12 cellular contexts compared by ENCODE assay signal in the genomic region with DNA sequence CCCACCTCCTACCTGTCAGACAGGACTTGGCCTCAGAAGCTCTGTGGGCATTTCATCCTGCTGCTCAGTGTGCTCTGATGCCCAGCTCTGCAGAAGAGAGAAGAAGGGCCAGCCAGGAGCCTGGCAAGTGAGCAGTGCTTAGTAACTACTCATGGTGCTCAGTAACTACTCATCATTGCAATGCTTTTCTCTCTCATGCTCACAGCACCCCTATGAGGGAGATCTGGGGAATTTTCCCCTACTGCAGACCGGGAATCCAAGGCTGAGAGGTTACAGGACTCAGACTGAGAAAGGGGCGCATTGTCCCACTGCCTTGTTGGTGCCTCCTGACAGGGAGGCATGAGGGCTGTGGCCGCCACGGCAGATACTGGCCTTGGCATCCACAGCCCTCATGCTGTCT.
DNase-seq lines count a peak whose midpoint lies in the region; FAIRE-seq and TF ChIP-seq lines count a peak whose summit lies in the region.
"Had no signal": no experiment of that assay in that cellular context is flagged by ENCODE, and none has a peak within 500 bp of the region (broad histone marks: within the 10 kb centered on the region; RNA-seq: fewer than 3 reads in every experiment).

No MANE protein-coding gene starts in this region.

- H2BK12ac ChIP-seq in H1 (ENCODE audit: low read depth, low read length): no peak overlapping the region

- H3K18ac ChIP-seq in H1 (ENCODE audit: extremely low read depth, low read length): no peak overlapping the region

- H4K20me1 ChIP-seq in H1 (replicated peaks in 1 of 2; ENCODE audit: control insufficient read depth in 1 of 2, insufficient read depth in 2 of 2, low read length in 2 of 2): no peaks in the 10 kb centered on the region

- no peak overlapping the region; the same call in 1 of the 2 replicates for H2BK15ac ChIP-seq in H1 (ENCODE audit: low read length)

- WGBS in H1 (ENCODE audit: extremely low coverage in 1 of 2, insufficient coverage in 1 of 2, insufficient read length in 1 of 2, insufficient replicate concordance in 2 of 2, low coverage in 1 of 2, low lambda C conversion rate in 2 of 2, missing lambda C conversion rate in 1 of 2), 2 experiments: 81% methylated on average over 4 of the region's 4 CpGs; no CpG with 5 or more reads in 1 of the 2 experiments
- 33% methylated on average over 1 of the region's 4 CpGs; no CpG with 5 or more reads in 1 of the 2 donors for WGBS in esophagus squamous epithelium, 2 donors

- no peak overlapping the region for H3K14ac ChIP-seq in H1 (ENCODE audit: insufficient read length)

- no peak overlapping the region for H2BK5ac ChIP-seq in H1 (ENCODE audit: low read depth, low read length)

- H3K4me1 ChIP-seq in H1 (replicated peaks in 1 of 4; ENCODE audit: control insufficient read depth in 3 of 4, insufficient read depth in 4 of 4, low read length in 3 of 4): peaks cover 0 to 3% (median 1%) of the 10 kb centered on the region in 4 experiments; a peak in 4 of 7 replicates
- H3K4me1 ChIP-seq in esophagus squamous epithelium: no peaks in the 10 kb centered on the region

- H3K23me2 ChIP-seq in H1 (ENCODE audit: low read depth, low read length): no peaks in the 10 kb centered on the region; the same call in 1 of the 2 replicates

- TF ChIP-seq POLR2A in H1 (IDR thresholded peaks at IDR 0.05; ENCODE audit: control extremely low read depth in 1 of 2, low read depth in 2 of 2, low read length in 2 of 2) (no peak), esophagus squamous epithelium (IDR thresholded peaks at IDR 0.05) (no peak)

- no peak overlapping the region for H4K5ac ChIP-seq in H1 (ENCODE audit: insufficient read length, low read depth, low read length)

- no peaks in the 10 kb centered on the region; a peak in 2 of 7 replicates for H3K27me3 ChIP-seq in H1 (replicated peaks in 1 of 4; ENCODE audit: control insufficient read depth in 3 of 4, extremely low read depth in 1 of 4, insufficient read depth in 3 of 4, low read length in 3 of 4)
- H3K27me3 ChIP-seq in esophagus squamous epithelium: peaks cover 0 to 54% (median 1%) of the 10 kb centered on the region in 4 donors

- intact Hi-C loops in esophagus squamous epithelium (cut with DNase I): no loop called here

- H2AK5ac ChIP-seq in H1 (ENCODE audit: low read depth, low read length): no peak overlapping the region

- H3K9me3 ChIP-seq in H1 (ENCODE audit: insufficient read depth in 2 of 2, low read depth in 1 of 2, low read length in 1 of 2): peaks cover 4 to 12% of the 10 kb centered on the region in 2 experiments; a peak in 3 of 4 replicates
- H3K9me3 ChIP-seq in esophagus squamous epithelium: no peaks in the 10 kb centered on the region
- H3K9me3 ChIP-seq: neutrophil had no signal

- H4K91ac ChIP-seq in H1 (replicated peaks; ENCODE audit: insufficient read length, low read length): no peak overlapping the region

- no peak overlapping the region for H3K4me2 ChIP-seq in H1 (ENCODE audit: insufficient read depth in 1 of 2, low read depth in 2 of 2, low read length in 2 of 2)

- no peak overlapping the region for H2BK20ac ChIP-seq in H1 (ENCODE audit: low read length)

- H3K9ac ChIP-seq in H1 (replicated peaks in 1 of 4; ENCODE audit: extremely low read depth in 1 of 4, low read depth in 3 of 4, low read length in 3 of 4): no peak overlapping the region

- no peak overlapping the region for H3K23ac ChIP-seq in H1 (ENCODE audit: insufficient read length)

- H3K79me1 ChIP-seq in H1 (ENCODE audit: low read depth, low read length): no peaks in the 10 kb centered on the region

- FAIRE-seq in H1 (lab: Jason Lieb, UNC): no peak

- 0 out of 2 replicates have a peak overlapping the region, but pooled peaks have one; percentile 21 for H4K8ac ChIP-seq in H1 (ENCODE audit: extremely low read depth, insufficient read depth, low read length)

- no peak for TF ChIP-seq EP300 in H1 (IDR thresholded peaks at IDR 0.05; ENCODE audit: borderline replicate concordance in 1 of 2, low read depth in 2 of 2, low read length in 2 of 2)

- peak; percentile 44 to 53 for TF ChIP-seq RAD21 in H1 (IDR thresholded peaks at IDR 0.05 in 1 of 2, conservative IDR thresholded peaks at IDR 0.05 in 1 of 2; ENCODE audit: low read depth in 2 of 2, low read length in 2 of 2)

- H3K56ac ChIP-seq in H1 (replicated peaks; ENCODE audit: insufficient read length, low read depth, low read length): no peak overlapping the region

- H3K4me3 ChIP-seq in AG09309 (ENCODE audit: control insufficient read depth, low read depth, low read length) (no peak overlapping the region), H1 (ENCODE audit: extremely low read depth in 1 of 4, insufficient read depth in 2 of 4, low read depth in 3 of 4, low read length in 4 of 4) (no peak overlapping the region), esophagus squamous epithelium (no peak overlapping the region)

- H2BK120ac ChIP-seq in H1 (replicated peaks; ENCODE audit: low read depth, low read length): no peak overlapping the region

- no peak overlapping the region for H3K4ac ChIP-seq in H1 (replicated peaks; ENCODE audit: insufficient read length, low read depth, low read length)

- no peaks in the 10 kb centered on the region for H3K79me2 ChIP-seq in H1 (ENCODE audit: control insufficient read depth in 1 of 2, insufficient read depth in 2 of 2, low read length in 2 of 2)

- TF ChIP-seq CTCF in AG09309 (IDR thresholded peaks at IDR 0.05; ENCODE audit: control insufficient read depth, insufficient read depth, low read depth, low read length, missing control alignments) (peak; percentile 52), H1 (IDR thresholded peaks at IDR 0.05; ENCODE audit: control extremely low read depth in 1 of 3, insufficient read depth in 1 of 3, low read depth in 1 of 3, low read length in 3 of 3) (peak in 2 of 3 experiments; percentile 12 to 25; a peak in 2 of 4 replicates), esophagus squamous epithelium (IDR thresholded peaks at IDR 0.05) (no peak)

- H2AFZ ChIP-seq in H1 (ENCODE audit: low read length): no peak overlapping the region

- no peak overlapping the region for H3K27ac ChIP-seq in H1 (ENCODE audit: low read depth, low read length)
- H3K27ac ChIP-seq in esophagus squamous epithelium: no peak overlapping the region
- H3K27ac ChIP-seq: neutrophil had no signal

- H3K36me3 ChIP-seq in H1 (ENCODE audit: control insufficient read depth in 2 of 4, insufficient read depth in 4 of 4, low read length in 3 of 4): no peaks in the 10 kb centered on the region
- H3K36me3 ChIP-seq in esophagus squamous epithelium: no peaks in the 10 kb centered on the region
- H3K36me3 ChIP-seq: neutrophil had no signal

- POLR2A ChIA-PET in H1 (lab: Charles Lee; ENCODE audit: partially characterized antibody): interaction anchor here (1.0 kb wide), 1 partner anchor 261 kb away, joined by 3 read pairs; a partner anchor contains a TSS

- DNase-seq in AG09309 (ENCODE audit: low read depth) (no peak), LHCN-M2 (ENCODE audit: low read depth) (peak; percentile 46), H1 (ENCODE audit: low read depth in 1 of 2, low spot score in 2 of 2) (no peak), kidney tubule cell (ENCODE audit: low spot score) (peak; percentile 17), esophagus squamous epithelium (lab: John Stamatoyannopoulos, UW) (no peak), retina (no peak), NCI-H345 (lab: John Stamatoyannopoulos, UW) (no peak)
- DNase-seq in activated CD4-positive, CD25-positive, alpha-beta regulatory T cell treated with anti-CD3 and anti-CD28 coated beads, Interleukin-2, amount 50 U/mL, for 72 hours: no peak
- DNase-seq: activated CD8-positive, alpha-beta memory T cell treated with anti-CD3 and anti-CD28 coated beads, Interleukin-2, amount 50 U/mL, for 4 hours; NCI-H1092; NCI-H510A had no signal

- CTCF ChIA-PET in H1 (lab: Charles Lee; ENCODE audit: partially characterized antibody): interaction anchor here (0.6 to 1.5 kb wide), 9 partner anchors 9 to 491 kb away, joined by 3 to 7 read pairs (median 4); no protein-coding TSS in a partner anchor

TF ChIP-seq in H1, 55 proteins besides CTCF, POLR2A, EP300 and RAD21:
- TF ChIP-seq POLR2AphosphoS5 (IDR thresholded peaks at IDR 0.05; ENCODE audit: low read depth, low read length) (no peak), NANOG (IDR thresholded peaks at IDR 0.05; ENCODE audit: insufficient read depth, low read depth, low read length, poor library complexity, severe bottlenecking) (no peak), BCL11A (IDR thresholded peaks at IDR 0.05; ENCODE audit: low read depth in 2 of 2, low read length in 2 of 2) (no peak), CREB1 (IDR thresholded peaks at IDR 0.05) (no peak), TAF1 (IDR thresholded peaks at IDR 0.05; ENCODE audit: low read depth, low read length) (no peak), GTF2F1 (IDR thresholded peaks at IDR 0.05; ENCODE audit: borderline replicate concordance, low read depth, low read length) (no peak), SRF (IDR thresholded peaks at IDR 0.05; ENCODE audit: low read depth, low read length) (no peak), CBX5 (IDR thresholded peaks at IDR 0.05; ENCODE audit: low read depth, low read length) (no peak), KDM4A (IDR thresholded peaks at IDR 0.05; ENCODE audit: low read depth, low read length, severe bottlenecking) (no peak), YY1 (IDR thresholded peaks at IDR 0.05; ENCODE audit: low read depth, low read length) (no peak), PHF8 (conservative IDR thresholded peaks at IDR 0.05; ENCODE audit: low read depth, low read length) (no peak), SIX5 (IDR thresholded peaks at IDR 0.05; ENCODE audit: low read depth, low read length) (no peak), SIN3A (conservative IDR thresholded peaks at IDR 0.05 in 1 of 2, IDR thresholded peaks at IDR 0.05 in 1 of 2; ENCODE audit: low read depth in 1 of 2, low read length in 2 of 2) (no peak), SP1 (IDR thresholded peaks at IDR 0.05; ENCODE audit: low read depth, low read length) (no peak), RXRA (IDR thresholded peaks at IDR 0.05; ENCODE audit: insufficient read depth, low read depth, low read length) (no peak), FOSL1 (IDR thresholded peaks at IDR 0.05; ENCODE audit: insufficient read depth, low read depth, low read length) (no peak), NRF1 (IDR thresholded peaks at IDR 0.05; ENCODE audit: low read depth, low read length) (no peak), TEAD4 (IDR thresholded peaks at IDR 0.05; ENCODE audit: low read depth, low read length) (no peak)

Comparison
In these comparisons a context has a peak if more than half of its experiments do, and no peak if none do; other contexts are left out.
1. DNase-seq: peak in LHCN-M2 (single experiment) and kidney tubule cell (single experiment); none in AG09309 (single experiment), H1 (0 of 2), esophagus squamous epithelium (single experiment), retina (single experiment), activated CD4-positive, CD25-positive, alpha-beta regulatory T cell treated with anti-CD3 and anti-CD28 coated beads, Interleukin-2, amount 50 U/mL, for 72 hours (single experiment) and NCI-H345 (single experiment).
2. CTCF ChIP-seq: peak in AG09309 (single experiment) and H1 (2 of 3); none in esophagus squamous epithelium (0 of 6).